Comparison of ENCODE assay signal across 16 cellular contexts in the genomic region with DNA sequence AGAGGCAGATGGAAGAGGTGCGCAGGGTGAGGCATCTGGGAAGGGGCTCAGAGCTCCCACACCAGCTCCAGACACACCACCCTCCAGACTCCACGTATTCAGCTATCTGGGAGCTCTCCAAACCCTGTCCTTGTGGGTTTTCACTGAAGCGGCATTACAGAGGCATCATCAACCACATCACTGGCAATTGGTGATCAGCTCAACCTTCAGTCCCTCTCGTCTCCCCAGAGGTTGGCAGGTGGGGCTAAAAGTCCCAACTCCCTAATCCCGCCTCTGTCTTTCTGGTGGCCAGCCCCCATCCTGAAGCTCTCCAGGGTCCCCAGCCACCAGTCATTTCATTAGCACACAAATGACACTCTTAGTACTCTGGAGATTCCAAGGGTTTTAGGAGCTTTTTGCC.
DNase-seq lines count a peak whose midpoint lies in the region; ATAC-seq and TF ChIP-seq lines count a peak whose summit lies in the region.
"Had no signal": no experiment of that assay in that cellular context is flagged by ENCODE, and none has a peak within 500 bp of the region (broad histone marks: within the 10 kb centered on the region; RNA-seq: fewer than 3 reads in every experiment).

No MANE protein-coding gene starts in this region.

- H3K27ac Mint-ChIP-seq in H9, result no peak overlapping the region
- H3K27ac Mint-ChIP-seq: B cell; CD8-positive, alpha-beta T cell; HFFc6; IgD-negative memory B cell had no signal

- DNase-seq in H9, result peak; percentile 56
- peak; percentile 47 for DNase-seq in ecto neural progenitor cell (ENCODE audit: low spot score)
- peak; percentile 59 for DNase-seq in mesendoderm
- no peak for DNase-seq in effector CD4-positive, alpha-beta T cell
- DNase-seq in cerebellar cortex (ENCODE audit: low spot score), result no peak
- DNase-seq: Calu3; CD8-positive, alpha-beta T cell; DMS79 treated with DMSO at 0.1 percent for 48 hours; GF-D8; HFFc6 had no signal

- no peaks in the 10 kb centered on the region for H3K36me3 ChIP-seq in mesendoderm (ENCODE audit: control insufficient read depth, insufficient read depth, low read length)
- H3K36me3 ChIP-seq: BLaER1 treated with 17β-estradiol and CSF1 and Interleukin-3, amounts not matched to agents 10 nM and 100 nM had no signal

- H3K56ac ChIP-seq in H9 (ENCODE audit: insufficient read length, low read depth, low read length), result no peak overlapping the region
- no peak overlapping the region for H3K56ac ChIP-seq in mesendoderm (ENCODE audit: low read length)

- no peak overlapping the region for H3K4ac ChIP-seq in H9 (ENCODE audit: low read depth, low read length)
- H3K4ac ChIP-seq in mesendoderm (ENCODE audit: low read depth, low read length), result no peak overlapping the region

- no peaks in the 10 kb centered on the region for H3K9me3 ChIP-seq in H9 (ENCODE audit: control insufficient read depth, low read depth, low read length)
- H3K9me3 ChIP-seq: BLaER1 treated with 17β-estradiol and CSF1 and Interleukin-3, amounts not matched to agents 10 nM and 100 nM had no signal

- H3K79me1 ChIP-seq in H9 (ENCODE audit: insufficient read depth, low read depth, low read length, poor library complexity, severe bottlenecking), result no peaks in the 10 kb centered on the region
- H3K79me1 ChIP-seq in mesendoderm (ENCODE audit: low read length), result no peaks in the 10 kb centered on the region

- H3K9ac ChIP-seq in H9 (ENCODE audit: extremely low read depth, insufficient read length, low read length) (no peak overlapping the region), mesendoderm (ENCODE audit: low read length) (no peak overlapping the region)
- H3K9ac ChIP-seq: BLaER1 treated with 17β-estradiol and CSF1 and Interleukin-3, amounts not matched to agents 10 nM and 100 nM had no signal

- H3K18ac ChIP-seq in H9 (ENCODE audit: insufficient read length, low read depth, low read length) (no peak overlapping the region), mesendoderm (ENCODE audit: low read length) (no peak overlapping the region)

- H2BK120ac ChIP-seq in H9 (ENCODE audit: low read depth, low read length, poor library complexity, severe bottlenecking) (no peak overlapping the region), mesendoderm (ENCODE audit: low read depth, low read length) (no peak overlapping the region)

- no peaks in the 10 kb centered on the region for H3K79me2 ChIP-seq in H9 (ENCODE audit: insufficient read depth, low read length)
- no peaks in the 10 kb centered on the region for H3K79me2 ChIP-seq in mesendoderm (ENCODE audit: control insufficient read depth, insufficient read depth, low read length)

- no peak overlapping the region for H2BK20ac ChIP-seq in H9 (ENCODE audit: low read depth, low read length, poor library complexity, severe bottlenecking)

- no peak overlapping the region for H3K4me3 ChIP-seq in mesendoderm (ENCODE audit: low read length)
- H3K4me3 ChIP-seq: BLaER1 treated with 17β-estradiol and CSF1 and Interleukin-3, amounts not matched to agents 10 nM and 100 nM had no signal

- H3K4me2 ChIP-seq in H9 (ENCODE audit: insufficient read depth, insufficient read length, low read length) (no peak overlapping the region), mesendoderm (ENCODE audit: low read length) (no peak overlapping the region)
- H3K4me2 ChIP-seq: BLaER1 treated with 17β-estradiol and CSF1 and Interleukin-3, amounts not matched to agents 10 nM and 100 nM had no signal

- no peaks in the 10 kb centered on the region; a peak in 1 of 5 replicates for H3K9me3 Mint-ChIP-seq in H9
- H3K9me3 Mint-ChIP-seq: CD8-positive, alpha-beta T cell; HFFc6; IgD-negative memory B cell had no signal

- H4K8ac ChIP-seq in H9 (replicated peaks; ENCODE audit: insufficient read length, low read depth, low read length), result no peak overlapping the region
- no peak overlapping the region for H4K8ac ChIP-seq in mesendoderm (ENCODE audit: low read depth, low read length)

- no peak overlapping the region for H2BK12ac ChIP-seq in H9 (ENCODE audit: insufficient read length, low read depth, low read length)

- H3K36me3 Mint-ChIP-seq in H9 (ENCODE audit: insufficient read depth in 1 of 3, low read depth in 3 of 3), result peaks cover 0 to 2% (median 0%) of the 10 kb centered on the region in 3 experiments; a peak in 1 of 7 replicates
- H3K36me3 Mint-ChIP-seq: CD8-positive, alpha-beta T cell; IgD-negative memory B cell had no signal

- H3K14ac ChIP-seq in H9 (ENCODE audit: insufficient read depth, low read length), result no peak overlapping the region

- 0 out of 5 replicates have a peak overlapping the region, but pooled peaks of 1 of the 2 experiments have one; percentile 36 for H3K4me3 Mint-ChIP-seq in H9
- H3K4me3 Mint-ChIP-seq: B cell; CD8-positive, alpha-beta T cell; HFFc6; IgD-negative memory B cell had no signal

- no peak for ATAC-seq in GM21381 (IDR thresholded peaks at IDR 0.05; ENCODE audit: unreplicated experiment)
- ATAC-seq: CD8-positive, alpha-beta T cell; HCT116 had no signal

- H2BK5ac ChIP-seq in H9 (ENCODE audit: insufficient read length, low read length), result no peak overlapping the region
- no peak overlapping the region for H2BK5ac ChIP-seq in mesendoderm (ENCODE audit: low read length)

- H3K27ac ChIP-seq in H9 (ENCODE audit: insufficient read length, low read depth, low read length) (no peak overlapping the region), mesendoderm (ENCODE audit: low read depth, low read length) (no peak overlapping the region)
- H3K27ac ChIP-seq: BLaER1 treated with 17β-estradiol and CSF1 and Interleukin-3, amounts not matched to agents 10 nM and 100 nM; HL-60 had no signal

- no peak for TF ChIP-seq CTCF in H9 (conservative IDR thresholded peaks at IDR 0.05)

- H3K4me1 ChIP-seq in H9 (ENCODE audit: insufficient read depth, low read length) (peaks cover 7% of the 10 kb centered on the region), mesendoderm (ENCODE audit: control insufficient read depth, low read depth, low read length) (peaks cover 2% of the 10 kb centered on the region)
- H3K4me1 ChIP-seq: BLaER1 treated with 17β-estradiol and CSF1 and Interleukin-3, amounts not matched to agents 10 nM and 100 nM had no signal

- WGBS in H9 (ENCODE audit: extremely low coverage, insufficient read length, low lambda C conversion rate), result no CpG with 5 or more reads among the region's 5 CpGs
- WGBS in mesendoderm (ENCODE audit: extremely low coverage, insufficient coverage, low lambda C conversion rate), result no CpG with 5 or more reads among the region's 5 CpGs

- H4K91ac ChIP-seq in H9 (ENCODE audit: insufficient read length, low read depth, low read length), result no peak overlapping the region

- H2AFZ ChIP-seq in H9 (ENCODE audit: low read length), result no peak overlapping the region

- peaks cover 13% of the 10 kb centered on the region for H3K27me3 Mint-ChIP-seq in H9 (ENCODE audit: low read depth)

- H3K23ac ChIP-seq in H9 (ENCODE audit: insufficient read length, low read depth, low read length), result no peak overlapping the region
- no peak overlapping the region for H3K23ac ChIP-seq in mesendoderm (ENCODE audit: low read length)

- H4K20me1 ChIP-seq in H9 (ENCODE audit: control insufficient read depth, insufficient read depth, insufficient read length), result no peaks in the 10 kb centered on the region
- H4K20me1 ChIP-seq: BLaER1 treated with 17β-estradiol and CSF1 and Interleukin-3, amounts not matched to agents 10 nM and 100 nM had no signal

- no peak overlapping the region for H2BK15ac ChIP-seq in H9 (ENCODE audit: low read depth, low read length)
- no peak overlapping the region for H2BK15ac ChIP-seq in mesendoderm (replicated peaks; ENCODE audit: low read depth)

- no peak overlapping the region for H3T11ph ChIP-seq in H9 (ENCODE audit: low read length)

- H4K5ac ChIP-seq in H9 (ENCODE audit: insufficient read length, low read depth, low read length) (no peak overlapping the region), mesendoderm (ENCODE audit: low read length) (no peak overlapping the region)

- H2AK5ac ChIP-seq in H9 (ENCODE audit: insufficient read length, low read length) (no peak overlapping the region), mesendoderm (ENCODE audit: low read length) (no peak overlapping the region)

- H3K4me1 Mint-ChIP-seq in H9, result peaks cover 14 to 26% of the 10 kb centered on the region in 2 experiments
- H3K4me1 Mint-ChIP-seq: B cell, IgD-negative memory B cell had no signal

- peaks cover 3% of the 10 kb centered on the region for H3K23me2 ChIP-seq in H9 (ENCODE audit: insufficient read length, low read depth, low read length, poor library complexity, severe bottlenecking)

- H3K27me3 ChIP-seq in H9 (ENCODE audit: insufficient read depth, low read length), result no peaks in the 10 kb centered on the region
- H3K27me3 ChIP-seq in mesendoderm (ENCODE audit: insufficient read depth, low read length, poor library complexity), result no peaks in the 10 kb centered on the region
- H3K27me3 ChIP-seq: BLaER1 treated with 17β-estradiol and CSF1 and Interleukin-3, amounts not matched to agents 10 nM and 100 nM had no signal

Comparison
In these comparisons a context has a peak if more than half of its experiments do, and no peak if none do; other contexts are left out.
1. DNase-seq: peak in H9 (single experiment), ecto neural progenitor cell (single experiment) and mesendoderm (single experiment); none in effector CD4-positive, alpha-beta T cell (single experiment) and cerebellar cortex (single experiment).